19 cellular contexts compared by ENCODE assay signal in the genomic region with DNA sequence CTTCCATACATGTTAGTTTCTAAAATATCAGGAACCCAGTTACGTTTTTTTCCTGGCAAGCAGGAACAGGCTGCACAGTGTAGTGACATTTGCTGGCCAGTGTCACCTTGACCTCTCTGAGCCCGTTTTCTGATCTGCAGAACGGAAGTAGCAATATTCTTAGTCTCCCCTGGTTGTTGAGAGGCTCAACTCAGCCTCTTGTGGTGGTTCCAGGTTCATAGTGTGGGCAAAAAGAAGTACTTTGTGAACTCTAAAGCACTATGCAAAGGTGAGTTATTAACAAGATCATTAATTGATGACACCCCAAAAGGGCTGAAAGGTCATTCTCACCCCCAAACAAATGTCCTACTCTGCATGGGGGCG. TPM values are rescaled to one million over a fixed set of nuclear protein-coding genes. Genes with fewer than 3 reads are reported as not detected.
DNase-seq lines count a peak whose midpoint lies in the region; ATAC-seq and TF ChIP-seq lines count a peak whose summit lies in the region.
"Had no signal": no experiment of that assay in that cellular context is flagged by ENCODE, and none has a peak within 500 bp of the region (broad histone marks: within the 10 kb centered on the region; RNA-seq: fewer than 3 reads in every experiment).

No MANE protein-coding gene starts in this region.

- H2BK120ac ChIP-seq in IMR-90 (ENCODE audit: low read depth, low read length): no peak overlapping the region

- WGBS in IMR-90 (ENCODE audit: extremely low coverage in 2 of 2, insufficient read length in 1 of 2), 2 experiments: 20% methylated on average over 2 of the region's 4 CpGs; no CpG with 5 or more reads in 1 of the 2 experiments

- peak overlapping the region; percentile 50 to 71; a peak in 1 of 4 replicates for H4K8ac ChIP-seq in IMR-90 (ENCODE audit: low read depth in 2 of 2, low read length in 2 of 2)

- peak overlapping the region; percentile 13; the same call in 1 of the 2 replicates for H3K14ac ChIP-seq in IMR-90 (replicated peaks; ENCODE audit: low read depth, low read length)

- dilution Hi-C loops in IMR-90 (cut with HindIII; ENCODE audit: low sequenced_read_pairs, unreplicated experiment): no loop called here

- DNase-seq in A673 (ENCODE audit: low spot score) (no peak), IMR-90 (no peak), glutamatergic neuron (no peak), neural crest cell (ENCODE audit: low read depth, low spot score) (no peak), NCI-H1694 treated with DMSO at 0.1 percent for 48 hours (lab: John Stamatoyannopoulos, UW) (no peak), SW480 (ENCODE audit: low spot score) (no peak), NOMO-1 treated with DMSO at 0.1 percent for 48 hours (lab: John Stamatoyannopoulos, UW; ENCODE audit: unreplicated experiment) (no peak), gastrocnemius medialis (no peak)
- DNase-seq: activated CD4-positive, alpha-beta T cell treated with anti-CD3 and anti-CD28 coated beads, Interleukin-2, amount 10 ng/mL, durations not matched to agents 7 days and 5 days; activated gamma-delta T cell treated with Interleukin-2 at 50 U/mL for 16 hours; amniotic stem cell; cerebellar nuclear complex; hypothalamus; left ventricle myocardium inferior; NCI-H1436; NCI-H2227 treated with DMSO at 0.1 percent for 48 hours; stimulated activated CD4-positive, alpha-beta T cell treated with anti-CD3 and anti-CD28 coated beads, Interleukin-12 subunit alpha, Interleukin-12 subunit beta, amount 100 ng/mL, for 4 hours had no signal

- peak overlapping the region; percentile 98 for H3K27ac Mint-ChIP-seq in glutamatergic neuron (ENCODE audit: unreplicated experiment)
- H3K27ac Mint-ChIP-seq in neural crest cell (ENCODE audit: unreplicated experiment): no peak overlapping the region
- H3K27ac Mint-ChIP-seq: activated CD4-positive, alpha-beta T cell treated with anti-CD3 and anti-CD28 coated beads, Interleukin-2, amount 10 ng/mL, durations not matched to agents 7 days and 5 days had no signal

- intact Hi-C loops in A673 (cut with micrococcal nuclease; ENCODE audit: unreplicated experiment): loop anchor here (10.0 kb wide), 1 partner anchor 298 kb away; no protein-coding TSS in a partner anchor
- intact Hi-C loops in IMR-90 (cut with micrococcal nuclease): no loop called here
- intact Hi-C loops in gastrocnemius medialis (cut with DNase I; ENCODE audit: low total_unique reads): no loop called here

- peaks cover 31% of the 10 kb centered on the region for H3K9me1 ChIP-seq in IMR-90 (ENCODE audit: insufficient read depth, low read length)

- H3K18ac ChIP-seq in IMR-90 (ENCODE audit: low read depth, low read length): no peak overlapping the region

- peaks cover 78% of the 10 kb centered on the region for H3K4me1 ChIP-seq in A673 (ENCODE audit: insufficient read depth, low read length, poor library complexity, severe bottlenecking)
- peaks cover 27% of the 10 kb centered on the region for H3K4me1 ChIP-seq in IMR-90 (ENCODE audit: control insufficient read depth, insufficient read depth, low read length)
- peaks cover 0 to 6% of the 10 kb centered on the region in 2 donors for H3K4me1 ChIP-seq in gastrocnemius medialis

- H3K27ac ChIP-seq in A673 (ENCODE audit: low read depth, low read length, poor library complexity, severe bottlenecking) (peak overlapping the region; percentile 84), IMR-90 (ENCODE audit: insufficient read depth, low read length) (no peak overlapping the region; the same call in 1 of the 2 replicates), gastrocnemius medialis (no peak overlapping the region)
- H3K27ac ChIP-seq: left ventricle myocardium inferior had no signal

- no peak for TF ChIP-seq POLR2A in IMR-90 (IDR thresholded peaks at IDR 0.05; ENCODE audit: low read depth, low read length)
- TF ChIP-seq POLR2A in gastrocnemius medialis (IDR thresholded peaks at IDR 0.05): no peak

- H2AFZ ChIP-seq in IMR-90 (replicated peaks; ENCODE audit: low read length, poor library complexity): peak overlapping the region; percentile 59

- H3K9me3 ChIP-seq in A673 (ENCODE audit: low read depth, low read length, poor library complexity, severe bottlenecking) (no peaks in the 10 kb centered on the region), IMR-90 (ENCODE audit: control insufficient read depth, insufficient read depth, low read length) (no peaks in the 10 kb centered on the region), gastrocnemius medialis (no peaks in the 10 kb centered on the region)
- H3K9me3 ChIP-seq: left ventricle myocardium inferior had no signal

- H3K9ac ChIP-seq in IMR-90 (ENCODE audit: low read depth, low read length): peak overlapping the region; percentile 62; the same call in 1 of the 2 replicates

- H3K36me3 Mint-ChIP-seq in glutamatergic neuron (ENCODE audit: unreplicated experiment) (no peaks in the 10 kb centered on the region), neural crest cell (ENCODE audit: low read depth) (peaks cover 8% of the 10 kb centered on the region)

- H3K9me3 Mint-ChIP-seq in glutamatergic neuron (ENCODE audit: unreplicated experiment) (peaks cover 4% of the 10 kb centered on the region), neural crest cell (no peaks in the 10 kb centered on the region)
- H3K9me3 Mint-ChIP-seq: activated CD4-positive, alpha-beta T cell treated with anti-CD3 and anti-CD28 coated beads, Interleukin-2, amount 10 ng/mL, durations not matched to agents 7 days and 5 days had no signal

- ATAC-seq in IMR-90 (ENCODE audit: low read depth): no peak
- ATAC-seq in gastrocnemius medialis: no peak

- H3K4me3 ChIP-seq in A673 (ENCODE audit: low read depth, low read length, poor library complexity, severe bottlenecking) (peak overlapping the region; percentile 41), IMR-90 (ENCODE audit: insufficient read depth, low read depth, low read length) (no peak overlapping the region), gastrocnemius medialis (no peak overlapping the region)
- H3K4me3 ChIP-seq: left ventricle myocardium inferior had no signal

- BruUV-seq in A673 (replicated peaks; lab: Mats Ljungman, UMichigan): no TSS peak
- no TSS peak for BruUV-seq in IMR-90 (replicated peaks; lab: Mats Ljungman, UMichigan)

- H2BK5ac ChIP-seq in IMR-90 (ENCODE audit: low read depth, low read length, poor library complexity, severe bottlenecking): no peak overlapping the region

- peaks cover 79% of the 10 kb centered on the region for H4K20me1 ChIP-seq in IMR-90 (ENCODE audit: insufficient read depth, low read length)

- CTCF ChIA-PET in A673 (lab: Charles Lee): interaction anchor here (0.6 to 2.5 kb wide), 3 partner anchors 20 to 334 kb away, joined by 3 to 8 read pairs (median 4); no protein-coding TSS in a partner anchor
- CTCF ChIA-PET in IMR-90 (lab: Yijun Ruan, JAX): interaction anchor here (0.7 kb wide), 1 partner anchor 210 kb away, joined by 3 read pairs; no protein-coding TSS in a partner anchor

- TF ChIP-seq CTCF in A673 (conservative IDR thresholded peaks at IDR 0.05; ENCODE audit: low read depth, low read length) (no peak), IMR-90 (conservative IDR thresholded peaks at IDR 0.05; ENCODE audit: low read depth, low read length) (no peak), glutamatergic neuron (IDR thresholded peaks at IDR 0.05; ENCODE audit: partially characterized antibody, unreplicated experiment) (no peak), neural crest cell (conservative IDR thresholded peaks at IDR 0.05) (no peak), gastrocnemius medialis (IDR thresholded peaks at IDR 0.05 in 4 of 5, conservative IDR thresholded peaks at IDR 0.05 in 1 of 5) (no peak)

- H3K4me3 Mint-ChIP-seq in glutamatergic neuron (ENCODE audit: unreplicated experiment): peak overlapping the region; percentile 85
- H3K4me3 Mint-ChIP-seq in neural crest cell: peak overlapping the region; percentile 88
- H3K4me3 Mint-ChIP-seq: activated CD4-positive, alpha-beta T cell treated with anti-CD3 and anti-CD28 coated beads, Interleukin-2, amount 10 ng/mL, durations not matched to agents 7 days and 5 days had no signal

- H2BK15ac ChIP-seq in IMR-90 (ENCODE audit: low read depth, low read length): no peak overlapping the region

- peak overlapping the region; percentile 71 for H2AK9ac ChIP-seq in IMR-90 (replicated peaks; ENCODE audit: low read depth, low read length, poor library complexity)

- H3K27me3 Mint-ChIP-seq in glutamatergic neuron (ENCODE audit: unreplicated experiment) (no peaks in the 10 kb centered on the region), neural crest cell (ENCODE audit: low read depth) (no peaks in the 10 kb centered on the region)

- no peak overlapping the region for H4K91ac ChIP-seq in IMR-90 (ENCODE audit: insufficient read depth, low read depth, low read length)

- H3K4me1 Mint-ChIP-seq in glutamatergic neuron (ENCODE audit: low read depth, unreplicated experiment) (peaks cover 27% of the 10 kb centered on the region), neural crest cell (peaks cover 60% of the 10 kb centered on the region)
- H3K4me1 Mint-ChIP-seq: activated CD4-positive, alpha-beta T cell treated with anti-CD3 and anti-CD28 coated beads, Interleukin-2, amount 10 ng/mL, durations not matched to agents 7 days and 5 days had no signal

- peaks cover 55% of the 10 kb centered on the region for H3K36me3 ChIP-seq in A673 (ENCODE audit: insufficient read depth, low read length, poor library complexity, severe bottlenecking)
- H3K36me3 ChIP-seq in IMR-90 (ENCODE audit: control insufficient read depth, insufficient read depth, low read length): peaks cover 5% of the 10 kb centered on the region; the same call in 1 of the 2 replicates
- H3K36me3 ChIP-seq in gastrocnemius medialis: no peaks in the 10 kb centered on the region
- H3K36me3 ChIP-seq: left ventricle myocardium inferior had no signal

- in situ Hi-C loops in IMR-90 (cut with MboI; ENCODE audit: low sequenced_read_pairs) (no loop called here), gastrocnemius medialis (cut with MboI; ENCODE audit: low sequenced_read_pairs in 4 of 4) (loop anchor here in 1 of 4 donors (25.0 kb wide), 1 partner anchor 276 kb away; a partner anchor contains a TSS)

- peak overlapping the region; percentile 79; the same call in 1 of the 2 replicates for H4K5ac ChIP-seq in IMR-90 (ENCODE audit: low read depth, low read length)

- H3K56ac ChIP-seq in IMR-90 (ENCODE audit: extremely low read depth, insufficient read depth, low read length): no peak overlapping the region; the same call in 1 of the 2 replicates

- H3K23ac ChIP-seq in IMR-90 (ENCODE audit: low read depth, low read length): peak overlapping the region; percentile 88

- POLR2A ChIA-PET in A673 (lab: Charles Lee; ENCODE audit: low non-redundant PET) (no interaction called here), IMR-90 (lab: Charles Lee; ENCODE audit: unreplicated experiment) (no interaction called here)

- H2BK20ac ChIP-seq in IMR-90 (ENCODE audit: low read depth, low read length): no peak overlapping the region

- H3K27me3 ChIP-seq in A673 (replicated peaks; ENCODE audit: insufficient read depth, low read depth, low read length, poor library complexity) (no peaks in the 10 kb centered on the region), IMR-90 (ENCODE audit: control insufficient read depth, insufficient read depth, low read length) (no peaks in the 10 kb centered on the region), gastrocnemius medialis (peaks cover 77 to 93% (median 88%) of the 10 kb centered on the region in 3 donors)

- no peak overlapping the region; the same call in 1 of the 2 replicates for H2AK5ac ChIP-seq in IMR-90 (ENCODE audit: low read depth, low read length)

- no peak for TF ChIP-seq RAD21 in IMR-90 (IDR thresholded peaks at IDR 0.05; ENCODE audit: low read length)

- H3K4ac ChIP-seq in IMR-90 (ENCODE audit: low read depth, low read length): peak overlapping the region; percentile 11; the same call in 1 of the 2 replicates

- H3K79me1 ChIP-seq in IMR-90 (ENCODE audit: low read depth in 1 of 2, low read length in 2 of 2): peaks cover 26 to 76% of the 10 kb centered on the region in 2 experiments

- peak overlapping the region; percentile 54 for H3K4me2 ChIP-seq in IMR-90 (ENCODE audit: low read depth, low read length)

RNA-seq across cellular contexts. Expression of a gene that starts 15.7 kb away (rescaled TPM):
- total RNA-seq in A673 (2021) (495 and 517 TPM in 2 replicates), IMR-90 (2012; rRNA removed) (10.2 and 11.9 TPM in 2 replicates), glutamatergic neuron (ENCODE audit: unreplicated experiment) (260 TPM), neural crest cell (536 and 543 TPM in 2 replicates), gastrocnemius medialis (not detected)
- 12.2 and 13.1 TPM in 2 replicates for polyA plus RNA-seq in IMR-90 (2012; rRNA removed)
- polyA plus RNA-seq in IMR-90 (2012; cell fraction: cytosol; rRNA removed): 9.1 and 9.2 TPM in 2 replicates
- polyA plus RNA-seq in IMR-90 (2012; cell fraction: nucleus; rRNA removed; ENCODE audit: low replicate concordance): 23.6 and 36.0 TPM in 2 replicates
- total RNA-seq: left ventricle myocardium inferior had no signal

RNA-seq across cellular contexts. Expression of a gene that starts 44.5 kb away (rescaled TPM):
- total RNA-seq in A673 (2021) (0.88 and 1.1 TPM in 2 replicates), IMR-90 (2012; rRNA removed) (not detected in 2 replicates), glutamatergic neuron (ENCODE audit: unreplicated experiment) (not detected), neural crest cell (not detected in 2 replicates), gastrocnemius medialis (not detected)
- polyA plus RNA-seq in IMR-90 (2012; rRNA removed): 0.44 TPM in 1 of 2 replicates, not detected in the other
- 0.12 TPM in 1 of 2 replicates, not detected in the other for polyA plus RNA-seq in IMR-90 (2012; cell fraction: cytosol; rRNA removed)
- polyA plus RNA-seq in IMR-90 (2012; cell fraction: nucleus; rRNA removed; ENCODE audit: low replicate concordance): not detected in 2 replicates
- total RNA-seq: activated CD4-positive, alpha-beta T cell treated with anti-CD3 and anti-CD28 coated beads, Interleukin-2, amount 10 ng/mL, durations not matched to agents 7 days and 5 days; left ventricle myocardium inferior; RPMI7951; temporal lobe had no signal

Comparison
In these comparisons a context has a peak if more than half of its experiments do, and no peak if none do; other contexts are left out.
1. RNA of a gene that starts 15.7 kb away (total RNA-seq): 536 to 543 TPM in neural crest cell, 495 to 517 TPM in A673 and 260 TPM in glutamatergic neuron (single experiment); 10.2 to 11.9 TPM in IMR-90 and not detected in gastrocnemius medialis; every median in the first group is over 10 times any median in the second.